8 cellular contexts compared by ENCODE assay signal in the genomic region with DNA sequence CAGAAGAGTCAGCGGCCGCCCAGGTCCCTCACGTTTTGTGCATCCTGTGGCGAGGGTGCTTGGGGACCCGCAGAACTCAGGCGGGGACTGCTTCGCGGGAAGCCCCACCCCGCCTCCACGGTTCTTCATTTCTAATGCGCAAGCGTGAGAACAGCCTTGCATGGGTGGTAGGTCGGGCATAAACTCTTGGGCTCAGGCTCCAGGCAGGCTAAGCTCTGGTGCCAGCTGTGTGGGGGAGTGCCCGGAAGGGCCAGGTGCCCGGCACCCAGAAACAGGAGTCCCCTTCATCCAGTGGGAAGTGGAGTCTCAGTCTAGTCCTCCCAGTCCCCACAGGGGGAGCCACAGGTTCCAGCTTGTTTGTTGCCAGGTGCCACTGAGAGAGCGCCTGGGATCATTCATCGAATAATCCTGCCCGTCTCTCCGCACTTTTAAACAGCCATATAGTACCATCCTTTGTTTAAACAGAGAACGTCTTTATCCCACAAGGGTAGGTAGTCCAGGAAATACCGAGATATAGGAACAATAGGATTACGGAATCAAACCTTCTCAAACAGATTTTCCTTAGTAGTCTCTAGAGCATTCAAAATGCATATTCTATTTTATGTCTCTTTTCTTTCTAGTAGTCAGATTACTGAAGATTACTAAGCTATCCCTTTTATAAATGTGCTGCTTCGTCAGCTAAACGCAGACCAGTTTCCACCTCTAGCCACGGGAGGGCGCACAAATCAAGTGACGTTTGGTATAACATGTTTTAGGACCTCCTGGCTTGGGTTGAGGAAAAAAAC. TPM values are rescaled to one million over a fixed set of nuclear protein-coding genes. Genes with fewer than 3 reads are reported as not detected.
DNase-seq lines count a peak whose midpoint lies in the region; ATAC-seq, FAIRE-seq and TF ChIP-seq lines count a peak whose summit lies in the region.

No MANE protein-coding gene starts in this region.

- ATAC-seq in GM18858 (IDR thresholded peaks at IDR 0.05; ENCODE audit: unreplicated experiment) (peak; percentile 49), HG03196 (IDR thresholded peaks at IDR 0.05; ENCODE audit: unreplicated experiment) (peak; percentile 57)
- peak; percentile 83 for ATAC-seq in activated CD4-positive, alpha-beta T cell treated with anti-CD3 and anti-CD28 coated beads for 36 hours

- H3K27me3 Mint-ChIP-seq in activated CD4-positive, alpha-beta T cell treated with anti-CD3 and anti-CD28 coated beads for 36 hours: no peaks in the 10 kb centered on the region

- no peaks in the 10 kb centered on the region for H3K9me3 ChIP-seq in A673 (ENCODE audit: low read depth, low read length, poor library complexity, severe bottlenecking)

- CTCF ChIA-PET in A673 (lab: Charles Lee): interaction anchor here (0.5 to 2.2 kb wide), 9 partner anchors 9 to 200 kb away, joined by 3 to 17 read pairs (median 4); a partner anchor contains a TSS
- CTCF ChIA-PET in activated CD4-positive, alpha-beta T cell treated with anti-CD3 and anti-CD28 coated beads for 36 hours (lab: Charles Lee): interaction anchor here (0.5 to 4.4 kb wide), 21 partner anchors 9 to 807 kb away, joined by 3 to 38 read pairs (median 4); a partner anchor contains a TSS

- H3K4me3 ChIP-seq in A673 (ENCODE audit: low read depth, low read length, poor library complexity, severe bottlenecking): peak overlapping the region; percentile 41

- peak; percentile 75 for FAIRE-seq in colon (lab: Jason Lieb, UNC)

- H3K36me3 Mint-ChIP-seq in activated CD4-positive, alpha-beta T cell treated with anti-CD3 and anti-CD28 coated beads for 36 hours (ENCODE audit: low read depth): no peaks in the 10 kb centered on the region

- peak; percentile 87 for TF ChIP-seq CTCF in A673 (conservative IDR thresholded peaks at IDR 0.05; ENCODE audit: low read depth, low read length)

- H3K27ac Mint-ChIP-seq in activated CD4-positive, alpha-beta T cell treated with anti-CD3 and anti-CD28 coated beads for 36 hours: peak overlapping the region; percentile 86

- H3K4me1 Mint-ChIP-seq in activated CD4-positive, alpha-beta T cell treated with anti-CD3 and anti-CD28 coated beads for 36 hours: no peaks in the 10 kb centered on the region

- intact Hi-C loops in A673 (cut with micrococcal nuclease; ENCODE audit: unreplicated experiment): loop anchor here (1.0 to 5.0 kb wide), 2 partner anchors 56 to 163 kb away; no protein-coding TSS in a partner anchor
- intact Hi-C loops in activated CD4-positive, alpha-beta T cell treated with anti-CD3 and anti-CD28 coated beads for 36 hours (cut with DNase I, micrococcal nuclease): loop anchor here (1.0 to 2.0 kb wide), 3 partner anchors 13 to 163 kb away; a partner anchor contains a TSS

- H3K4me3 Mint-ChIP-seq in activated CD4-positive, alpha-beta T cell treated with anti-CD3 and anti-CD28 coated beads for 36 hours: peak overlapping the region; percentile 69

- POLR2A ChIA-PET in A673 (lab: Charles Lee; ENCODE audit: low non-redundant PET): no interaction called here
- POLR2A ChIA-PET in activated CD4-positive, alpha-beta T cell treated with anti-CD3 and anti-CD28 coated beads for 36 hours (lab: Charles Lee): interaction anchor here (0.6 to 1.1 kb wide), 3 partner anchors 9 to 15 kb away, joined by 3 to 4 read pairs (median 3); no protein-coding TSS in a partner anchor

- DNase-seq in A673 (ENCODE audit: low spot score) (peak; percentile 83), NCI-H460 (ENCODE audit: extremely low read depth, low read depth) (peak; percentile 65)
- peak; percentile 82 for DNase-seq in activated CD4-positive, alpha-beta T cell treated with anti-CD3 and anti-CD28 coated beads for 36 hours
- peak; percentile 54 to 57 for DNase-seq in stimulated activated CD4-positive, alpha-beta T cell treated with anti-CD3 and anti-CD28 coated beads, Interleukin-1b, Interleukin-23, amount 100 ng/mL, for 4 hours (ENCODE audit: low read depth in 2 of 2)

- H3K9me3 Mint-ChIP-seq in activated CD4-positive, alpha-beta T cell treated with anti-CD3 and anti-CD28 coated beads for 36 hours (ENCODE audit: low read depth): no peaks in the 10 kb centered on the region

- H3K4me1 ChIP-seq in A673 (ENCODE audit: insufficient read depth, low read length, poor library complexity, severe bottlenecking): no peaks in the 10 kb centered on the region

- peak overlapping the region; percentile 30 for H3K27ac ChIP-seq in A673 (ENCODE audit: low read depth, low read length, poor library complexity, severe bottlenecking)
- peak overlapping the region; percentile 71 for H3K27ac ChIP-seq in layer of hippocampus (ENCODE audit: low read depth, low read length)

- H3K27me3 ChIP-seq in A673 (replicated peaks; ENCODE audit: insufficient read depth, low read depth, low read length, poor library complexity) (peaks cover 8% of the 10 kb centered on the region), layer of hippocampus (ENCODE audit: control insufficient read depth, insufficient read depth, low read length) (no peaks in the 10 kb centered on the region)

- BruUV-seq in A673 (replicated peaks; lab: Mats Ljungman, UMichigan): no TSS peak

- no peaks in the 10 kb centered on the region for H3K36me3 ChIP-seq in A673 (ENCODE audit: insufficient read depth, low read length, poor library complexity, severe bottlenecking)

RNA-seq across cellular contexts. Expression of a gene that starts 12.7 kb away (rescaled TPM):
- total RNA-seq in A673 (2021): 125 and 145 TPM in 2 replicates
- total RNA-seq in NCI-H460 (2014; rRNA removed; shearing (Covaris generic)): 130 and 146 TPM in 2 replicates
- 194 and 204 TPM in 2 replicates for polyA plus RNA-seq in NCI-H460 (2014; cell fraction: nucleus; rRNA removed)
- 100 to 1,000 TPM; 198 to 238 TPM for total RNA-seq in activated CD4-positive, alpha-beta T cell treated with anti-CD3 and anti-CD28 coated beads for 36 hours

Comparison
In these comparisons a context has a peak if more than half of its experiments do, and no peak if none do; other contexts are left out.
1. Peak in every context shown above with its lines: DNase-seq, ATAC-seq, H3K4me3 ChIP-seq and H3K27ac ChIP-seq.